21 cellular contexts compared by ENCODE assay signal in the genomic region with DNA sequence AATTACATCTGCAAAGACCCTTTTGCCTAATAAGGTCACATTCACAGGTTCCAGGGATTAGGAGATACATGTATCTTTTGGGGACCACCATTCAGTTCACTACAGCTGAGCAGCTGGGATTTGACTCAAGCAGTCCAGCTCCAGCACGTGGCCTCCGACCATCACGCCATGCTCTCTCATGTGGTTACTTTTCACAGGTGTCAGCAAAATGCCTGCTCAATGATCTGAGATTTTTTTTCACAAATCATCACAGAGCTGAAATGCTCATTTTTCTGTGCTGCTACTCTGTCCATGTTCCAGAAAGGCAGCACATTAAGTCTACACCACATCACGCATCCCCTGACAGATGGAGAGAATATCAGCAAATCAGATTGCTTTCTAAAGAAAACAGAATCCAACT.
"Had no signal": no experiment of that assay in that cellular context is flagged by ENCODE, and none has a peak within 500 bp of the region (broad histone marks: within the 10 kb centered on the region; RNA-seq: fewer than 3 reads in every experiment).

No MANE protein-coding gene starts in this region.

- ATAC-seq: gastrocnemius medialis; left ventricle myocardium superior; lower lobe of right lung; naive thymus-derived CD8-positive, alpha-beta T cell; pancreas; sciatic nerve had no signal

- H3K36me3 ChIP-seq: gastrocnemius medialis, lower lobe of right lung, pancreas, stomach, thyroid gland, vagina had no signal

- H3K27ac ChIP-seq: dorsolateral prefrontal cortex, lower lobe of right lung, pancreas, stomach, thyroid gland, vagina had no signal

- H3K27me3 ChIP-seq: dorsolateral prefrontal cortex, gastrocnemius medialis, pancreas, stomach, thyroid gland, vagina had no signal

- H3K9me3 ChIP-seq: gastrocnemius medialis, lower lobe of right lung, pancreas, stomach, thyroid gland, vagina had no signal

- DNase-seq: dorsolateral prefrontal cortex; effector CD4-positive, alpha-beta T cell; foreskin fibroblast; gastrocnemius medialis; left ventricle myocardium superior; lower lobe of right lung; naive thymus-derived CD8-positive, alpha-beta T cell; nephron progenitor cell; occipital lobe; pancreas; retina; stimulated activated CD4-positive, alpha-beta T cell treated with anti-CD3 and anti-CD28 coated beads, Interleukin-12 subunit alpha, Interleukin-12 subunit beta, amount 100 ng/mL, for 4 hours; stimulated activated CD4-positive, alpha-beta T cell treated with anti-CD3 and anti-CD28 coated beads, Interleukin-1b, Interleukin-23, amount 100 ng/mL, for 48 hours; stimulated activated CD4-positive, alpha-beta T cell treated with anti-CD3 and anti-CD28 coated beads, Interleukin-4, amount 100 ng/mL, for 24 hours; stimulated activated naive CD4-positive, alpha-beta T cell treated with Interleukin-2 at 50 U/mL for 16 hours; stomach; thyroid gland; trophoblast cell had no signal

- H3K4me1 ChIP-seq: pancreas, vagina had no signal

- H3K4me3 ChIP-seq: dorsolateral prefrontal cortex, gastrocnemius medialis, lower lobe of right lung, pancreas, smooth muscle cell, stomach, thyroid gland, vagina had no signal
